10 cellular contexts compared by ENCODE assay signal in genomic region chr7:107614425-107614824, GRCh38. TPM values are rescaled to one million over a fixed set of nuclear protein-coding genes. Genes with fewer than 3 reads are reported as not detected.
A peak's percentile ranks its signal among the peaks of the same experiment; 100 is the strongest.
DNase-seq lines count a peak whose midpoint lies in the region; ATAC-seq and TF ChIP-seq lines count a peak whose summit lies in the region.
"Had no signal": no experiment of that assay in that cellular context is flagged by ENCODE, and none has a peak within 500 bp of the region (broad histone marks: within the 10 kb centered on the region; RNA-seq: fewer than 3 reads in every experiment).

No MANE protein-coding gene starts in this region.

- H3K4me1 Mint-ChIP-seq in MCF 10A (ENCODE audit: insufficient read depth, unreplicated experiment), result peaks cover 13% of the 10 kb centered on the region
- H3K4me1 Mint-ChIP-seq: natural killer cell; stimulated activated naive B cell treated with anti-CD40 and anti-IgM and Interleukin-4, amounts not matched to agents 10 μg/mL and 1 μg/mL and 100 μg/mL, for 72 hours had no signal

- TF ChIP-seq CTCF in MCF 10A (IDR thresholded peaks at IDR 0.05; ENCODE audit: unreplicated experiment) (no peak), smooth muscle cell (IDR thresholded peaks at IDR 0.05; ENCODE audit: borderline replicate concordance, insufficient read depth, poor library complexity, severe bottlenecking) (no peak)

- no peaks in the 10 kb centered on the region for H3K79me2 ChIP-seq in smooth muscle cell (ENCODE audit: low read depth)

- intact Hi-C loops in MCF 10A (cut with micrococcal nuclease), result no loop called here

- H3F3A ChIP-seq in smooth muscle cell (ENCODE audit: low read depth), result no peaks in the 10 kb centered on the region

- H3K9ac ChIP-seq in smooth muscle cell (ENCODE audit: low read depth), result no peak overlapping the region

- no TSS peak for BruUV-seq in MCF 10A (replicated peaks; lab: Mats Ljungman, UMichigan)

- H3K9me3 Mint-ChIP-seq in MCF 10A (ENCODE audit: unreplicated experiment), result no peaks in the 10 kb centered on the region
- H3K9me3 Mint-ChIP-seq: natural killer cell; stimulated activated naive B cell treated with anti-CD40 and anti-IgM and Interleukin-4, amounts not matched to agents 10 μg/mL and 1 μg/mL and 100 μg/mL, for 72 hours had no signal

- H3K4me3 Mint-ChIP-seq in MCF 10A (ENCODE audit: unreplicated experiment), result no peak overlapping the region
- H3K4me3 Mint-ChIP-seq: natural killer cell; stimulated activated naive B cell treated with anti-CD40 and anti-IgM and Interleukin-4, amounts not matched to agents 10 μg/mL and 1 μg/mL and 100 μg/mL, for 72 hours had no signal

- no peak overlapping the region for H3K4me2 ChIP-seq in smooth muscle cell

- H4K20me1 ChIP-seq in smooth muscle cell (ENCODE audit: low read depth), result no peaks in the 10 kb centered on the region

- H3K9me3 ChIP-seq in smooth muscle cell (replicated peaks; ENCODE audit: low read depth), result no peaks in the 10 kb centered on the region

- no peak overlapping the region for H2AFZ ChIP-seq in smooth muscle cell (ENCODE audit: low read depth)

- no peaks in the 10 kb centered on the region for H3K4me1 ChIP-seq in smooth muscle cell (ENCODE audit: low read depth)

- H3K4me3 ChIP-seq in smooth muscle cell, result no peak overlapping the region

- H3K27ac ChIP-seq in smooth muscle cell (ENCODE audit: low read depth), result peak overlapping the region; percentile 67

- no peaks in the 10 kb centered on the region for H3K27me3 ChIP-seq in smooth muscle cell (ENCODE audit: low read depth)

- ATAC-seq in HG02973 (IDR thresholded peaks at IDR 0.05; ENCODE audit: unreplicated experiment) (no peak), HG03039 (IDR thresholded peaks at IDR 0.05; ENCODE audit: unreplicated experiment) (no peak)
- ATAC-seq: natural killer cell; stimulated activated naive B cell treated with anti-CD40 and anti-IgM and Interleukin-4, amounts not matched to agents 10 μg/mL and 1 μg/mL and 100 μg/mL, for 72 hours had no signal

- POLR2A ChIA-PET in MCF 10A (lab: Yijun Ruan, JAX), result no interaction called here

- DNase-seq in NCI-H2196 (lab: John Stamatoyannopoulos, UW; ENCODE audit: unreplicated experiment) (peak; percentile 18), NCI-H2196 treated with DMSO at 0.1 percent for 48 hours (lab: John Stamatoyannopoulos, UW; ENCODE audit: unreplicated experiment) (no peak), MCF 10A (ENCODE audit: unreplicated experiment) (peak; percentile 59), smooth muscle cell (lab: John Stamatoyannopoulos, UW; ENCODE audit: unreplicated experiment) (no peak)
- DNase-seq: activated gamma-delta T cell treated with Interleukin-2 at 50 U/mL for 16 hours; natural killer cell; NCI-H1694; stimulated activated naive B cell treated with anti-CD40 and anti-IgM and Interleukin-4, amounts not matched to agents 10 μg/mL and 1 μg/mL and 100 μg/mL, for 72 hours had no signal

- no peaks in the 10 kb centered on the region for H3K27me3 Mint-ChIP-seq in MCF 10A (ENCODE audit: insufficient read depth, unreplicated experiment)
- H3K27me3 Mint-ChIP-seq: stimulated activated naive B cell treated with anti-CD40 and anti-IgM and Interleukin-4, amounts not matched to agents 10 μg/mL and 1 μg/mL and 100 μg/mL, for 72 hours had no signal

- CTCF ChIA-PET in MCF 10A (lab: Yijun Ruan, JAX), result no interaction called here

- H3K36me3 Mint-ChIP-seq in MCF 10A (ENCODE audit: insufficient read depth, unreplicated experiment), result peaks cover 18% of the 10 kb centered on the region
- H3K36me3 Mint-ChIP-seq: natural killer cell had no signal

- peaks cover 6% of the 10 kb centered on the region for H3K36me3 ChIP-seq in smooth muscle cell (ENCODE audit: low read depth)

- no peak overlapping the region for H3K27ac Mint-ChIP-seq in MCF 10A (ENCODE audit: low read depth, unreplicated experiment)
- H3K27ac Mint-ChIP-seq: natural killer cell; stimulated activated naive B cell treated with anti-CD40 and anti-IgM and Interleukin-4, amounts not matched to agents 10 μg/mL and 1 μg/mL and 100 μg/mL, for 72 hours had no signal

RNA-seq across cellular contexts. Expression of gene BCAP29, which starts 34.4 kb away (rescaled TPM):
- total RNA-seq in MCF 10A (2022), result 61.5 and 73.4 TPM in 2 replicates
- total RNA-seq in smooth muscle cell, result 135 and 163 TPM in 2 replicates
- 36.3 and 39.2 TPM in 2 replicates for polyA plus RNA-seq in smooth muscle cell

RNA-seq across cellular contexts. Expression of gene SLC26A4, which starts 46.2 kb away (rescaled TPM):
- total RNA-seq in MCF 10A (2022), result 0.21 and 0.52 TPM in 2 replicates
- 0.85 and 1.7 TPM in 2 replicates for total RNA-seq in smooth muscle cell
- 0.06 and 0.57 TPM in 2 replicates for polyA plus RNA-seq in smooth muscle cell

RNA-seq across cellular contexts. Expression of gene DUS4L, which starts 50.7 kb away (rescaled TPM):
- total RNA-seq in MCF 10A (2022) (14.5 and 16.3 TPM in 2 replicates), smooth muscle cell (12.0 and 14.0 TPM in 2 replicates)
- polyA plus RNA-seq in smooth muscle cell, result 5.1 and 5.8 TPM in 2 replicates

RNA-seq across cellular contexts. Expression of gene COG5, which starts 50.7 kb away (rescaled TPM):
- total RNA-seq in MCF 10A (2022) (40.3 and 40.9 TPM in 2 replicates), smooth muscle cell (44.3 and 71.3 TPM in 2 replicates)
- polyA plus RNA-seq in smooth muscle cell, result 18.4 and 24.3 TPM in 2 replicates

Comparison
In these comparisons a context has a peak if more than half of its experiments do, and no peak if none do; other contexts are left out.
1. DNase-seq: peak in NCI-H2196 (single experiment) and MCF 10A (single experiment); none in NCI-H2196 treated with DMSO at 0.1 percent for 48 hours (single experiment) and smooth muscle cell (single experiment).